ENCODE assay signal across 1 cellular context in the genomic region with DNA sequence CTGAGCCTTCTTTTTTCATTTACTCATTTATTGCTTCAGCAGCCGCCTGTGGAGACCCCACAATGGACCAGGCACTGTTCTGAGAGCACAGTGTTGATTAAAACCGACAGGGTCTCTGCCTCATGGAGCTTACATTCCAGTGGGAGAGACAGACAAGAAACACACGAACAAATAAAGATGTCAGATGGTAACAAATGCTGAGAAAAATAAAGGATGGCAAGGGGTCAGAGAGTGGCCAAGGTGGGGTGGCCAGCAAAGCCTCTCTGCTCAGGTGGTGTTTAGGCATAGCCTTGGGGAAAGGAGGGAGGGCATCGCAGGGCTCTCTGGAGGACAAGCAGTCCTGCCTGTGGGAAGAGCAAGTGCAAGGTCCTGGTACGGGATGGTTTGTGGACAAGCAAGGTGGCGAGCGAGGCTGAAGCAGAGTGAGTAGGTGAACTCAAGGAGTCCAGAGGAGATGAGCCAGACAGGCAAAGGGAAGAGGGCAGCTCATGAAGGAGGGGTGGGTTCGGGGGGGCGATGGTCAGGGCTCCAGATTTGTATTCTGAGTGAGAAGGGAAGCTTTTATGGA.
TF ChIP-seq lines count a peak whose summit lies in the region.

No MANE protein-coding gene starts in this region.

TF ChIP-seq in GM23338, 12 proteins besides CTCF, POLR2A, EP300 and RAD21 (continued from another document):
- TF ChIP-seq, protein P1, sequence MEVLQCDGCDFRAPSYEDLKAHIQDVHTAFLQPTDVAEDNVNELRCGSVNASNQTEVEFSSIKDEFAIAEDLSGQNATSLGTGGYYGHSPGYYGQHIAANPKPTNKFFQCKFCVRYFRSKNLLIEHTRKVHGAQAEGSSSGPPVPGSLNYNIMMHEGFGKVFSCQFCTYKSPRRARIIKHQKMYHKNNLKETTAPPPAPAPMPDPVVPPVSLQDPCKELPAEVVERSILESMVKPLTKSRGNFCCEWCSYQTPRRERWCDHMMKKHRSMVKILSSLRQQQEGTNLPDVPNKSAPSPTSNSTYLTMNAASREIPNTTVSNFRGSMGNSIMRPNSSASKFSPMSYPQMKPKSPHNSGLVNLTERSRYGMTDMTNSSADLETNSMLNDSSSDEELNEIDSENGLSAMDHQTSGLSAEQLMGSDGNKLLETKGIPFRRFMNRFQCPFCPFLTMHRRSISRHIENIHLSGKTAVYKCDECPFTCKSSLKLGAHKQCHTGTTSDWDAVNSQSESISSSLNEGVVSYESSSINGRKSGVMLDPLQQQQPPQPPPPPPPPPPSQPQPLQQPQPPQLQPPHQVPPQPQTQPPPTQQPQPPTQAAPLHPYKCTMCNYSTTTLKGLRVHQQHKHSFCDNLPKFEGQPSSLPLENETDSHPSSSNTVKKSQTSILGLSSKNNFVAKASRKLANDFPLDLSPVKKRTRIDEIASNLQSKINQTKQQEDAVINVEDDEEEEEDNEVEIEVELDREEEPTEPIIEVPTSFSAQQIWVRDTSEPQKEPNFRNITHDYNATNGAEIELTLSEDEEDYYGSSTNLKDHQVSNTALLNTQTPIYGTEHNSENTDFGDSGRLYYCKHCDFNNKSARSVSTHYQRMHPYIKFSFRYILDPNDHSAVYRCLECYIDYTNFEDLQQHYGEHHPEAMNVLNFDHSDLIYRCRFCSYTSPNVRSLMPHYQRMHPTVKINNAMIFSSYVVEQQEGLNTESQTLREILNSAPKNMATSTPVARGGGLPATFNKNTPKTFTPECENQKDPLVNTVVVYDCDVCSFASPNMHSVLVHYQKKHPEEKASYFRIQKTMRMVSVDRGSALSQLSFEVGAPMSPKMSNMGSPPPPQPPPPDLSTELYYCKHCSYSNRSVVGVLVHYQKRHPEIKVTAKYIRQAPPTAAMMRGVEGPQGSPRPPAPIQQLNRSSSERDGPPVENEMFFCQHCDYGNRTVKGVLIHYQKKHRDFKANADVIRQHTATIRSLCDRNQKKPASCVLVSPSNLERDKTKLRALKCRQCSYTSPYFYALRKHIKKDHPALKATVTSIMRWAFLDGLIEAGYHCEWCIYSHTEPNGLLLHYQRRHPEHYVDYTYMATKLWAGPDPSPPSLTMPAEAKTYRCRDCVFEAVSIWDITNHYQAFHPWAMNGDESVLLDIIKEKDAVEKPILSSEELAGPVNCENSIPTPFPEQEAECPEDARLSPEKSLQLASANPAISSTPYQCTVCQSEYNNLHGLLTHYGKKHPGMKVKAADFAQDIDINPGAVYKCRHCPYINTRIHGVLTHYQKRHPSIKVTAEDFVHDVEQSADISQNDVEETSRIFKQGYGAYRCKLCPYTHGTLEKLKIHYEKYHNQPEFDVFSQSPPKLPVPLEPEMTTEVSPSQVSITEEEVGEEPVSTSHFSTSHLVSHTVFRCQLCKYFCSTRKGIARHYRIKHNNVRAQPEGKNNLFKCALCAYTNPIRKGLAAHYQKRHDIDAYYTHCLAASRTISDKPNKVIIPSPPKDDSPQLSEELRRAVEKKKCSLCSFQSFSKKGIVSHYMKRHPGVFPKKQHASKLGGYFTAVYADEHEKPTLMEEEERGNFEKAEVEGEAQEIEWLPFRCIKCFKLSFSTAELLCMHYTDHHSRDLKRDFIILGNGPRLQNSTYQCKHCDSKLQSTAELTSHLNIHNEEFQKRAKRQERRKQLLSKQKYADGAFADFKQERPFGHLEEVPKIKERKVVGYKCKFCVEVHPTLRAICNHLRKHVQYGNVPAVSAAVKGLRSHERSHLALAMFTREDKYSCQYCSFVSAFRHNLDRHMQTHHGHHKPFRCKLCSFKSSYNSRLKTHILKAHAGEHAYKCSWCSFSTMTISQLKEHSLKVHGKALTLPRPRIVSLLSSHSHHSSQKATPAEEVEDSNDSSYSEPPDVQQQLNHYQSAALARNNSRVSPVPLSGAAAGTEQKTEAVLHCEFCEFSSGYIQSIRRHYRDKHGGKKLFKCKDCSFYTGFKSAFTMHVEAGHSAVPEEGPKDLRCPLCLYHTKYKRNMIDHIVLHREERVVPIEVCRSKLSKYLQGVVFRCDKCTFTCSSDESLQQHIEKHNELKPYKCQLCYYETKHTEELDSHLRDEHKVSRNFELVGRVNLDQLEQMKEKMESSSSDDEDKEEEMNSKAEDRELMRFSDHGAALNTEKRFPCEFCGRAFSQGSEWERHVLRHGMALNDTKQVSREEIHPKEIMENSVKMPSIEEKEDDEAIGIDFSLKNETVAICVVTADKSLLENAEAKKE (CRISPR knock-in tag; IDR thresholded peaks at IDR 0.05), result no peak
- TF ChIP-seq NANOG (IDR thresholded peaks at IDR 0.05; ENCODE audit: borderline replicate concordance) (no peak), STAT1 (IDR thresholded peaks at IDR 0.05; ENCODE audit: unreplicated experiment) (no peak), EZH2phosphoT487 (IDR thresholded peaks at IDR 0.05; ENCODE audit: unreplicated experiment) (no peak), EZH2 (IDR thresholded peaks at IDR 0.05; ENCODE audit: low read depth, unreplicated experiment) (no peak), ZNF331 (CRISPR knock-in tag; IDR thresholded peaks at IDR 0.05; ENCODE audit: low read depth) (no peak)
- TF ChIP-seq, protein P2, sequence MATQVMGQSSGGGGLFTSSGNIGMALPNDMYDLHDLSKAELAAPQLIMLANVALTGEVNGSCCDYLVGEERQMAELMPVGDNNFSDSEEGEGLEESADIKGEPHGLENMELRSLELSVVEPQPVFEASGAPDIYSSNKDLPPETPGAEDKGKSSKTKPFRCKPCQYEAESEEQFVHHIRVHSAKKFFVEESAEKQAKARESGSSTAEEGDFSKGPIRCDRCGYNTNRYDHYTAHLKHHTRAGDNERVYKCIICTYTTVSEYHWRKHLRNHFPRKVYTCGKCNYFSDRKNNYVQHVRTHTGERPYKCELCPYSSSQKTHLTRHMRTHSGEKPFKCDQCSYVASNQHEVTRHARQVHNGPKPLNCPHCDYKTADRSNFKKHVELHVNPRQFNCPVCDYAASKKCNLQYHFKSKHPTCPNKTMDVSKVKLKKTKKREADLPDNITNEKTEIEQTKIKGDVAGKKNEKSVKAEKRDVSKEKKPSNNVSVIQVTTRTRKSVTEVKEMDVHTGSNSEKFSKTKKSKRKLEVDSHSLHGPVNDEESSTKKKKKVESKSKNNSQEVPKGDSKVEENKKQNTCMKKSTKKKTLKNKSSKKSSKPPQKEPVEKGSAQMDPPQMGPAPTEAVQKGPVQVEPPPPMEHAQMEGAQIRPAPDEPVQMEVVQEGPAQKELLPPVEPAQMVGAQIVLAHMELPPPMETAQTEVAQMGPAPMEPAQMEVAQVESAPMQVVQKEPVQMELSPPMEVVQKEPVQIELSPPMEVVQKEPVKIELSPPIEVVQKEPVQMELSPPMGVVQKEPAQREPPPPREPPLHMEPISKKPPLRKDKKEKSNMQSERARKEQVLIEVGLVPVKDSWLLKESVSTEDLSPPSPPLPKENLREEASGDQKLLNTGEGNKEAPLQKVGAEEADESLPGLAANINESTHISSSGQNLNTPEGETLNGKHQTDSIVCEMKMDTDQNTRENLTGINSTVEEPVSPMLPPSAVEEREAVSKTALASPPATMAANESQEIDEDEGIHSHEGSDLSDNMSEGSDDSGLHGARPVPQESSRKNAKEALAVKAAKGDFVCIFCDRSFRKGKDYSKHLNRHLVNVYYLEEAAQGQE (IDR thresholded peaks at IDR 0.05; ENCODE audit: unreplicated experiment), result no peak
